In genomic region chr14:93150227-93151206, GRCh38 we compare ENCODE assay signal across 1 cellular context.
TF ChIP-seq lines count a peak whose summit lies in the region.

No MANE protein-coding gene starts in this region.

TF ChIP-seq in H1, 55 proteins besides CTCF, POLR2A, EP300 and RAD21:
- no peak for TF ChIP-seq CBX8 (IDR thresholded peaks at IDR 0.05; ENCODE audit: borderline replicate concordance, low read depth, low read length)
- TF ChIP-seq ZNF274 (IDR thresholded peaks at IDR 0.05; ENCODE audit: borderline replicate concordance, extremely low read depth, low read length): no peak
- no peak for TF ChIP-seq FOSL1 (IDR thresholded peaks at IDR 0.05; ENCODE audit: insufficient read depth, low read depth, low read length)
- TF ChIP-seq POU5F1 (IDR thresholded peaks at IDR 0.05; ENCODE audit: low read depth, low read length): no peak
- TF ChIP-seq TBP (IDR thresholded peaks at IDR 0.05; ENCODE audit: low read depth, low read length): no peak
- TF ChIP-seq USF2 (IDR thresholded peaks at IDR 0.05; ENCODE audit: low read length): no peak
- no peak for TF ChIP-seq SP2 (IDR thresholded peaks at IDR 0.05; ENCODE audit: low read length)
- no peak for TF ChIP-seq CEBPB (IDR thresholded peaks at IDR 0.05; ENCODE audit: low read depth, low read length)
- no peak for TF ChIP-seq CHD1 (IDR thresholded peaks at IDR 0.05; ENCODE audit: low read depth, low read length)
- TF ChIP-seq EGR1 (IDR thresholded peaks at IDR 0.05; ENCODE audit: borderline replicate concordance, low read depth, low read length): no peak
- no peak for TF ChIP-seq RFX5 (IDR thresholded peaks at IDR 0.05; ENCODE audit: borderline replicate concordance, low read depth, low read length)
- no peak for TF ChIP-seq MAX (IDR thresholded peaks at IDR 0.05)
- TF ChIP-seq NANOG (IDR thresholded peaks at IDR 0.05; ENCODE audit: insufficient read depth, low read depth, low read length, poor library complexity, severe bottlenecking): no peak
- no peak for TF ChIP-seq CREB1 (IDR thresholded peaks at IDR 0.05)
- TF ChIP-seq POLR2AphosphoS5 (IDR thresholded peaks at IDR 0.05; ENCODE audit: low read depth, low read length): no peak
- TF ChIP-seq RXRA (IDR thresholded peaks at IDR 0.05; ENCODE audit: insufficient read depth, low read depth, low read length): no peak
- no peak for TF ChIP-seq SAP30 (IDR thresholded peaks at IDR 0.05; ENCODE audit: insufficient read depth, insufficient replicate concordance, low read length)
